ENCODE assay signal across 14 cellular contexts in genomic region chr6:77403424-77403823, GRCh38. TPM values are rescaled to one million over a fixed set of nuclear protein-coding genes. Genes with fewer than 3 reads are reported as not detected.
A peak's percentile ranks its signal among the peaks of the same experiment; 100 is the strongest.
DNase-seq lines count a peak whose midpoint lies in the region; ATAC-seq and TF ChIP-seq lines count a peak whose summit lies in the region.
"Had no signal": no experiment of that assay in that cellular context is flagged by ENCODE, and none has a peak within 500 bp of the region (broad histone marks: within the 10 kb centered on the region; RNA-seq: fewer than 3 reads in every experiment).

No MANE protein-coding gene starts in this region.

- H3K36me3 ChIP-seq in transverse colon: no peaks in the 10 kb centered on the region
- H3K36me3 ChIP-seq: HAP-1 had no signal

- H3K4me3 ChIP-seq in fibroblast of villous mesenchyme (ENCODE audit: low read depth, low read length) (no peak overlapping the region), transverse colon (no peak overlapping the region)
- H3K4me3 ChIP-seq: HAP-1 had no signal

- no peaks in the 10 kb centered on the region for H3K36me3 Mint-ChIP-seq in osteocyte (ENCODE audit: unreplicated experiment)

- TF ChIP-seq CTCF in fibroblast of villous mesenchyme (IDR thresholded peaks at IDR 0.05; ENCODE audit: insufficient read depth, low read depth, low read length) (no peak), osteocyte (IDR thresholded peaks at IDR 0.05) (no peak), transverse colon (IDR thresholded peaks at IDR 0.05) (no peak)

- no peak for ATAC-seq in HG03442 (IDR thresholded peaks at IDR 0.05; ENCODE audit: unreplicated experiment)
- ATAC-seq: stimulated activated naive CD8-positive, alpha-beta T cell treated with anti-CD3 and anti-CD28 coated beads, Interleukin-15, Interleukin-2, amounts not matched to agents 100 U/mL and 50 U/mL, for 24 hours had no signal

- H3K9me3 Mint-ChIP-seq in osteocyte (ENCODE audit: unreplicated experiment): no peaks in the 10 kb centered on the region

- no peaks in the 10 kb centered on the region for H3K4me1 ChIP-seq in transverse colon
- H3K4me1 ChIP-seq: HAP-1 had no signal

- H3K27ac ChIP-seq in transverse colon: no peak overlapping the region

- H3K4me1 Mint-ChIP-seq in osteocyte (ENCODE audit: unreplicated experiment): peaks cover 10% of the 10 kb centered on the region

- no peaks in the 10 kb centered on the region for H3K9me3 ChIP-seq in transverse colon
- H3K9me3 ChIP-seq: HAP-1 had no signal

- H3K27me3 Mint-ChIP-seq in osteocyte (ENCODE audit: unreplicated experiment): no peaks in the 10 kb centered on the region

- peak; percentile 17 for DNase-seq in GM03348 (ENCODE audit: low spot score)
- peak; percentile 28 for DNase-seq in RKO (ENCODE audit: low spot score)
- DNase-seq in fibroblast of villous mesenchyme (ENCODE audit: low read depth): peak; percentile 54
- DNase-seq in osteocyte (ENCODE audit: extremely low spot score, unreplicated experiment): no peak
- no peak for DNase-seq in GOT3 (lab: John Stamatoyannopoulos, UW)
- DNase-seq in transverse colon: no peak
- no peak for DNase-seq in stimulated activated naive CD4-positive, alpha-beta T cell (lab: John Stamatoyannopoulos, UW)
- DNase-seq: NCI-H1417 treated with DMSO at 0.1 percent for 48 hours; NCI-H748 treated with DMSO at 0.1 percent for 48 hours; retina; SHP77 treated with DMSO at 0.1 percent for 48 hours; stimulated activated naive CD8-positive, alpha-beta T cell treated with anti-CD3 and anti-CD28 coated beads, Interleukin-15, Interleukin-2, amounts not matched to agents 100 U/mL and 50 U/mL, for 24 hours had no signal

- H3K4me3 Mint-ChIP-seq in osteocyte (ENCODE audit: unreplicated experiment): no peak overlapping the region

- intact Hi-C loops in transverse colon (cut with DNase I; ENCODE audit: low total_unique reads): no loop called here

- no peaks in the 10 kb centered on the region for H3K27me3 ChIP-seq in transverse colon

- H3K27ac Mint-ChIP-seq in osteocyte (ENCODE audit: unreplicated experiment): peak overlapping the region; percentile 14

- in situ Hi-C loops in transverse colon (cut with MboI; ENCODE audit: low pct_ligation_motif_present in 1 of 4, low pct_unique_long_range_greater_than_20kb in 1 of 4, low sequenced_read_pairs in 3 of 4): no loop called here

- TF ChIP-seq POLR2A in transverse colon (IDR thresholded peaks at IDR 0.05): no peak

- TF ChIP-seq EP300 in transverse colon (IDR thresholded peaks at IDR 0.05; ENCODE audit: low read depth): no peak

RNA-seq across cellular contexts. Expression of gene HTR1B, which starts 59.9 kb away (rescaled TPM):
- 8.2 and 9.7 TPM in 2 replicates for total RNA-seq in fibroblast of villous mesenchyme
- 11.4 and 13.3 TPM in 2 replicates for total RNA-seq in osteocyte
- not detected for total RNA-seq in transverse colon

Comparison
In these comparisons a context has a peak if more than half of its experiments do, and no peak if none do; other contexts are left out.
1. DNase-seq: peak in GM03348 (single experiment), RKO (single experiment) and fibroblast of villous mesenchyme (single experiment); none in osteocyte (single experiment), GOT3 (single experiment), transverse colon (single experiment) and stimulated activated naive CD4-positive, alpha-beta T cell (0 of 6).